In the genomic region with DNA sequence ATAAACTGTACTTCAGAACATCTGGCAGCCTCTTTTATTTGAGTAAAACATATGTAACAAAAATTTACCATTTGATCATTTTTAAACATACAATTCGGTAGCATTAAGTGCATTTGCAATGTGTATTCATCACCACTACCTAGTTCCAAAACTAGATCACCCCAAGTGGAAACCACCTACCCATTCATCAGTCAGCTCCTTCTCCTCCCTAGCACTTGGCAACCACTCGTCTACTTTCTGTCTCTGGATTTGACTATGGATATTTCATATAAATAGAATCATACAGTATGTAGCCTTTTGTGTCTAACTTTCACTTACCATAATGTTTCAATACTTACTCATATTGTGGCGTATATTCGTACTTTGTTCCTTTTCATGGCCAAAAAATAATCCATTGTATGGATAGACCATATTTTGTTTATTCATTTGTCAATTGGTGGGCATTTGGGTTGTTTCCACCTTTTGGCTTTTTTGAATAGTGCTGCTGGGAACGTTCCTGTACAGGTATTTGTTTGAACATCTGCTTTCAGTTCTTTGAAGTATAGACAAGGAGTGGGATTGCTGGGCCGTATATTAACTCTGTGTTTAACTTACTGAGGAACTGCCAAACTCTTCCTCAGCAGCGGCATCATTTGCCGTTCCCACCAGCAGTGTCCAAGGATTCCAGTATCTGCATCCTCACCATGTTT, we compare ENCODE assay signal across 15 cellular contexts. TPM values are rescaled to one million over a fixed set of nuclear protein-coding genes. Genes with fewer than 3 reads are reported as not detected.
DNase-seq lines count a peak whose midpoint lies in the region; ATAC-seq and TF ChIP-seq lines count a peak whose summit lies in the region.
"Had no signal": no experiment of that assay in that cellular context is flagged by ENCODE, and none has a peak within 500 bp of the region (broad histone marks: within the 10 kb centered on the region; RNA-seq: fewer than 3 reads in every experiment).

No MANE protein-coding gene starts in this region.

- H3K27ac ChIP-seq in CD8-positive, alpha-beta T cell (ENCODE audit: low read depth, low read length): no peak overlapping the region
- no peak overlapping the region for H3K27ac ChIP-seq in effector memory CD4-positive, alpha-beta T cell (ENCODE audit: insufficient read depth, low read length, poor library complexity, severe bottlenecking)

- no peaks in the 10 kb centered on the region for H3K9me3 ChIP-seq in CD8-positive, alpha-beta T cell (ENCODE audit: low read length)
- no peaks in the 10 kb centered on the region for H3K9me3 ChIP-seq in T-helper 17 cell (ENCODE audit: control insufficient read depth, low read length, poor library complexity, severe bottlenecking)
- no peaks in the 10 kb centered on the region for H3K9me3 ChIP-seq in effector memory CD4-positive, alpha-beta T cell (ENCODE audit: control insufficient read depth, low read length)
- H3K9me3 ChIP-seq: tibial nerve had no signal

- POLR2A ChIA-PET in CD8-positive, alpha-beta T cell (lab: Charles Lee): interaction anchor here (0.6 kb wide), 1 partner anchor 31 kb away, joined by 4 read pairs; no protein-coding TSS in a partner anchor

- intact Hi-C loops in CD8-positive, alpha-beta T cell (cut with DNase I, micrococcal nuclease): no loop called here
- intact Hi-C loops in natural killer cell (cut with micrococcal nuclease): no loop called here

- H3K4me3 Mint-ChIP-seq in CD8-positive, alpha-beta T cell: no peak overlapping the region
- H3K4me3 Mint-ChIP-seq in T-helper 17 cell (peak overlapping the region; percentile 88), natural killer cell (no peak overlapping the region)

- peaks cover 5% of the 10 kb centered on the region for H3K4me1 Mint-ChIP-seq in CD8-positive, alpha-beta T cell (ENCODE audit: low read depth)
- H3K4me1 Mint-ChIP-seq in T-helper 17 cell (peaks cover 31% of the 10 kb centered on the region), natural killer cell (peaks cover 21 to 24% of the 10 kb centered on the region in 2 donors)

- no peak for ATAC-seq in CD8-positive, alpha-beta T cell
- ATAC-seq in GM19035 (IDR thresholded peaks at IDR 0.05; ENCODE audit: unreplicated experiment): peak; percentile 7
- ATAC-seq in T-helper 17 cell: peak; percentile 51
- no peak for ATAC-seq in natural killer cell
- ATAC-seq in HG03520 (IDR thresholded peaks at IDR 0.05; ENCODE audit: unreplicated experiment): no peak
- ATAC-seq: left ventricle myocardium superior had no signal

- no peaks in the 10 kb centered on the region for H3K27me3 ChIP-seq in CD8-positive, alpha-beta T cell (ENCODE audit: insufficient read depth, low read length)
- H3K27me3 ChIP-seq in effector memory CD4-positive, alpha-beta T cell (replicated peaks; ENCODE audit: control insufficient read depth, insufficient read depth, low read length, poor library complexity, severe bottlenecking): no peaks in the 10 kb centered on the region
- H3K27me3 ChIP-seq: dorsolateral prefrontal cortex, tibial nerve had no signal

- H3K27me3 Mint-ChIP-seq in CD8-positive, alpha-beta T cell (ENCODE audit: low read depth): no peaks in the 10 kb centered on the region
- H3K27me3 Mint-ChIP-seq in T-helper 17 cell (no peaks in the 10 kb centered on the region), natural killer cell (ENCODE audit: low read depth in 2 of 2) (no peaks in the 10 kb centered on the region)
- H3K27me3 Mint-ChIP-seq: progenitor cell of endocrine pancreas had no signal

- H3K4me1 ChIP-seq in CD8-positive, alpha-beta T cell (ENCODE audit: insufficient read depth, low read length): no peaks in the 10 kb centered on the region
- H3K4me1 ChIP-seq in effector memory CD4-positive, alpha-beta T cell (ENCODE audit: control insufficient read depth, insufficient read depth, low read length, poor library complexity, severe bottlenecking): no peaks in the 10 kb centered on the region

- H3K36me3 ChIP-seq in CD8-positive, alpha-beta T cell (ENCODE audit: insufficient read depth, low read length): peaks cover 6% of the 10 kb centered on the region
- H3K36me3 ChIP-seq in effector memory CD4-positive, alpha-beta T cell (ENCODE audit: control insufficient read depth, insufficient read depth, low read length): peaks cover 3% of the 10 kb centered on the region

- H3K4me3 ChIP-seq in CD8-positive, alpha-beta T cell (ENCODE audit: low read depth, low read length): no peak overlapping the region
- no peak overlapping the region for H3K4me3 ChIP-seq in effector memory CD4-positive, alpha-beta T cell (ENCODE audit: insufficient read depth, low read depth, low read length, poor library complexity, severe bottlenecking)

- peaks cover 73% of the 10 kb centered on the region for H3K36me3 Mint-ChIP-seq in CD8-positive, alpha-beta T cell
- H3K36me3 Mint-ChIP-seq in T-helper 17 cell (ENCODE audit: low read depth) (peaks cover 6% of the 10 kb centered on the region), natural killer cell (no peaks in the 10 kb centered on the region)

- TF ChIP-seq CTCF in CD8-positive, alpha-beta T cell (IDR thresholded peaks at IDR 0.05): no peak
- TF ChIP-seq CTCF in natural killer cell (IDR thresholded peaks at IDR 0.05): no peak

- H3K9me3 Mint-ChIP-seq in CD8-positive, alpha-beta T cell: no peaks in the 10 kb centered on the region
- no peaks in the 10 kb centered on the region for H3K9me3 Mint-ChIP-seq in natural killer cell

- CTCF ChIA-PET in CD8-positive, alpha-beta T cell (lab: Charles Lee): interaction anchor here (1.7 kb wide), 1 partner anchor 76 kb away, joined by 5 read pairs; no protein-coding TSS in a partner anchor

- H3K27ac Mint-ChIP-seq in CD8-positive, alpha-beta T cell: peak overlapping the region; percentile 1
- H3K27ac Mint-ChIP-seq in T-helper 17 cell: peak overlapping the region; percentile 77
- peak overlapping the region; percentile 6 to 45 for H3K27ac Mint-ChIP-seq in natural killer cell
- H3K27ac Mint-ChIP-seq: progenitor cell of endocrine pancreas had no signal

- DNase-seq in CD8-positive, alpha-beta T cell: no peak
- DNase-seq in T-helper 17 cell: no peak
- no peak for DNase-seq in natural killer cell
- no peak for DNase-seq in NCI-H446 (lab: John Stamatoyannopoulos, UW)
- no peak for DNase-seq in effector memory CD4-positive, alpha-beta T cell
- DNase-seq in amniotic stem cell (lab: John Stamatoyannopoulos, UW): no peak
- DNase-seq: dorsolateral prefrontal cortex, glutamatergic neuron, Kasumi-1, left ventricle myocardium superior, SHP77 treated with DMSO at 0.1 percent for 48 hours had no signal

RNA-seq across cellular contexts. Expression of a gene that starts 27.2 kb away (rescaled TPM):
- total RNA-seq in CD8-positive, alpha-beta T cell: 10 to 100 TPM; 15.9 to 17.2 TPM
- total RNA-seq in T-helper 17 cell (10 to 100 TPM; 20.4 to 22.0 TPM), natural killer cell (10 to 100 TPM; 11.0 to 15.0 (median 11.7) TPM)

Comparison
In these comparisons a context has a peak if more than half of its experiments do, and no peak if none do; other contexts are left out.
1. ATAC-seq: peak in GM19035 (single experiment) and T-helper 17 cell (single experiment); none in CD8-positive, alpha-beta T cell (single experiment), natural killer cell (0 of 3) and HG03520 (single experiment).
2. H3K27ac Mint-ChIP-seq: peak in every context shown above with its lines; median percentile 77 in T-helper 17 cell; 26 in natural killer cell; 1 in CD8-positive, alpha-beta T cell.